In genomic region chr19:10288662-10289166, GRCh38 we compare ENCODE assay signal across 8 cellular contexts. TPM values are rescaled to one million over a fixed set of nuclear protein-coding genes. Genes with fewer than 3 reads are reported as not detected.
DNase-seq lines count a peak whose midpoint lies in the region; ATAC-seq and TF ChIP-seq lines count a peak whose summit lies in the region.

No MANE protein-coding gene starts in this region.

- H3K36me3 ChIP-seq in CD8-positive, alpha-beta memory T cell (ENCODE audit: insufficient read depth, low read length), result peaks cover 10% of the 10 kb centered on the region

- H3K4me1 Mint-ChIP-seq in CD8-positive, alpha-beta memory T cell, result peaks cover 65 to 76% (median 74%) of the 10 kb centered on the region in 3 donors
- peaks cover 46% of the 10 kb centered on the region for H3K4me1 Mint-ChIP-seq in chondrocyte (ENCODE audit: low read depth)
- H3K4me1 Mint-ChIP-seq in natural killer cell treated with Interleukin-12 subunit alpha and Interleukin-12 subunit beta and Interleukin-15 and Interleukin-18, amount 100 ng/mL, for 72 hours (ENCODE audit: low read depth in 2 of 2), result peaks cover 58 to 69% of the 10 kb centered on the region in 2 donors

- no peaks in the 10 kb centered on the region for H3K9me3 Mint-ChIP-seq in CD8-positive, alpha-beta memory T cell
- H3K9me3 Mint-ChIP-seq in chondrocyte (ENCODE audit: low read depth), result no peaks in the 10 kb centered on the region
- no peaks in the 10 kb centered on the region for H3K9me3 Mint-ChIP-seq in natural killer cell treated with Interleukin-12 subunit alpha and Interleukin-12 subunit beta and Interleukin-15 and Interleukin-18, amount 100 ng/mL, for 72 hours

- H3K27ac ChIP-seq in CD8-positive, alpha-beta memory T cell (ENCODE audit: low read depth, low read length), result peak overlapping the region; percentile 62

- H3K9me3 ChIP-seq in CD8-positive, alpha-beta memory T cell (ENCODE audit: low read length), result no peaks in the 10 kb centered on the region

- peak overlapping the region; percentile 76 to 88 (median 82) for H3K4me3 Mint-ChIP-seq in CD8-positive, alpha-beta memory T cell
- H3K4me3 Mint-ChIP-seq in chondrocyte (ENCODE audit: unreplicated experiment), result peak overlapping the region; percentile 83
- peak overlapping the region; percentile 87 for H3K4me3 Mint-ChIP-seq in natural killer cell treated with Interleukin-12 subunit alpha and Interleukin-12 subunit beta and Interleukin-15 and Interleukin-18, amount 100 ng/mL, for 72 hours

- peak; percentile 4 to 24 for ATAC-seq in natural killer cell treated with Interleukin-12 subunit alpha and Interleukin-12 subunit beta and Interleukin-15 and Interleukin-18, amount 100 ng/mL, for 72 hours
- ATAC-seq in HG03460 (IDR thresholded peaks at IDR 0.05; ENCODE audit: unreplicated experiment), result no peak
- no peak for ATAC-seq in GM19324 (IDR thresholded peaks at IDR 0.05; ENCODE audit: low FRiP score, unreplicated experiment)

- H3K4me1 ChIP-seq in CD8-positive, alpha-beta memory T cell (ENCODE audit: insufficient read depth, low read length), result peaks cover 74% of the 10 kb centered on the region

- H3K4me3 ChIP-seq in CD8-positive, alpha-beta memory T cell (ENCODE audit: low read length), result peak overlapping the region; percentile 42
- H3K4me3 ChIP-seq in HFF-Myc (replicated peaks; ENCODE audit: low read depth, low read length), result peak overlapping the region; percentile 49

- no peak for DNase-seq in CD8-positive, alpha-beta memory T cell
- DNase-seq in HFF-Myc (ENCODE audit: extremely low read depth, low read depth), result no peak
- no peak for DNase-seq in chondrocyte (ENCODE audit: low spot score)
- DNase-seq in natural killer cell treated with Interleukin-12 subunit alpha and Interleukin-12 subunit beta and Interleukin-15 and Interleukin-18, amount 100 ng/mL, for 72 hours (ENCODE audit: low spot score), result no peak
- no peak for DNase-seq in C1 segment of cervical spinal cord (lab: John Stamatoyannopoulos, UW)

- H3K27ac Mint-ChIP-seq in CD8-positive, alpha-beta memory T cell, result peak overlapping the region; percentile 10 to 87 (median 66)
- peak overlapping the region; percentile 57 for H3K27ac Mint-ChIP-seq in chondrocyte (ENCODE audit: unreplicated experiment)
- no peak overlapping the region for H3K27ac Mint-ChIP-seq in natural killer cell treated with Interleukin-12 subunit alpha and Interleukin-12 subunit beta and Interleukin-15 and Interleukin-18, amount 100 ng/mL, for 72 hours

- POLR2A ChIA-PET in CD8-positive, alpha-beta memory T cell (lab: Charles Lee), result interaction anchor here (0.8 to 7.6 kb wide), 5 partner anchors 15 to 92 kb away, joined by 3 to 47 read pairs (median 5); partner anchors contain the start of genes ICAM1, RAVER1 and TYK2

- peaks cover 48 to 56% of the 10 kb centered on the region in 2 donors for H3K27me3 Mint-ChIP-seq in CD8-positive, alpha-beta memory T cell
- peaks cover 42% of the 10 kb centered on the region for H3K27me3 Mint-ChIP-seq in chondrocyte (ENCODE audit: low read depth)
- peaks cover 15 to 17% of the 10 kb centered on the region in 2 donors for H3K27me3 Mint-ChIP-seq in natural killer cell treated with Interleukin-12 subunit alpha and Interleukin-12 subunit beta and Interleukin-15 and Interleukin-18, amount 100 ng/mL, for 72 hours

- no peak for TF ChIP-seq CTCF in HFF-Myc (IDR thresholded peaks at IDR 0.05; ENCODE audit: low read depth, low read length, missing control alignments)
- TF ChIP-seq CTCF in chondrocyte (IDR thresholded peaks at IDR 0.05), result no peak

- H3K36me3 Mint-ChIP-seq in CD8-positive, alpha-beta memory T cell, result peaks cover 12 to 29% (median 12%) of the 10 kb centered on the region in 3 donors
- H3K36me3 Mint-ChIP-seq in chondrocyte (ENCODE audit: low read depth), result peaks cover 8% of the 10 kb centered on the region
- H3K36me3 Mint-ChIP-seq in natural killer cell treated with Interleukin-12 subunit alpha and Interleukin-12 subunit beta and Interleukin-15 and Interleukin-18, amount 100 ng/mL, for 72 hours, result peaks cover 12% of the 10 kb centered on the region

- peaks cover 48% of the 10 kb centered on the region for H3K27me3 ChIP-seq in CD8-positive, alpha-beta memory T cell (ENCODE audit: insufficient read depth, low read length, poor library complexity, severe bottlenecking)

- CTCF ChIA-PET in CD8-positive, alpha-beta memory T cell (lab: Charles Lee), result interaction anchor here (0.8 to 8.0 kb wide), 8 partner anchors 8 to 137 kb away, joined by 3 to 71 read pairs (median 4); partner anchors contain the start of gene ICAM1

- TF ChIP-seq POLR2A in Raji (IDR thresholded peaks at IDR 0.05; ENCODE audit: insufficient read depth, low read depth, low read length), result peak; percentile 71

RNA-seq across cellular contexts. Expression of gene ICAM5, which starts 1.0 kb away (rescaled TPM):
- total RNA-seq in CD8-positive, alpha-beta memory T cell, result 1 to 10 TPM; 1.8 to 2.0 TPM
- polyA plus RNA-seq in CD8-positive, alpha-beta memory T cell, result not detected
- total RNA-seq in chondrocyte, result 2.2 to 9.3 TPM (median 8.9 TPM) in 3 replicates
- total RNA-seq in natural killer cell treated with Interleukin-12 subunit alpha and Interleukin-12 subunit beta and Interleukin-15 and Interleukin-18, amount 100 ng/mL, for 72 hours, result under 1 TPM; 0.78 to 0.83 TPM

RNA-seq across cellular contexts. Expression of gene ICAM4, which starts 2.0 kb away (rescaled TPM):
- total RNA-seq in CD8-positive, alpha-beta memory T cell, result under 1 TPM; 0.15 to 0.33 TPM
- polyA plus RNA-seq in CD8-positive, alpha-beta memory T cell, result 0.95 TPM
- 0.31 TPM in 1 of 3 replicates, not detected in the others for total RNA-seq in chondrocyte
- 1 to 10 TPM; 1.4 to 2.1 TPM for total RNA-seq in natural killer cell treated with Interleukin-12 subunit alpha and Interleukin-12 subunit beta and Interleukin-15 and Interleukin-18, amount 100 ng/mL, for 72 hours

RNA-seq across cellular contexts. Expression of gene ICAM1, which starts 17.8 kb away (rescaled TPM):
- 10 to 100 TPM; 65.8 to 66.8 TPM for total RNA-seq in CD8-positive, alpha-beta memory T cell
- polyA plus RNA-seq in CD8-positive, alpha-beta memory T cell, result 13.1 TPM
- total RNA-seq in chondrocyte, result 3.5 to 21.8 TPM (median 19.0 TPM) in 3 replicates
- 100 to 1,000 TPM; 106 to 264 TPM for total RNA-seq in natural killer cell treated with Interleukin-12 subunit alpha and Interleukin-12 subunit beta and Interleukin-15 and Interleukin-18, amount 100 ng/mL, for 72 hours

RNA-seq across cellular contexts. Expression of gene ZGLP1, which starts 20.9 kb away (rescaled TPM):
- total RNA-seq in CD8-positive, alpha-beta memory T cell, result 1 to 10 TPM; 5.6 to 7.3 TPM
- polyA plus RNA-seq in CD8-positive, alpha-beta memory T cell, result 0.56 TPM
- 3.4 to 6.2 TPM (median 4.3 TPM) in 3 replicates for total RNA-seq in chondrocyte
- total RNA-seq in natural killer cell treated with Interleukin-12 subunit alpha and Interleukin-12 subunit beta and Interleukin-15 and Interleukin-18, amount 100 ng/mL, for 72 hours, result 1 to 10 TPM; 2.5 to 7.3 TPM

RNA-seq across cellular contexts. Expression of gene FDX2, which starts 27.1 kb away (rescaled TPM):
- total RNA-seq in CD8-positive, alpha-beta memory T cell, result 10 to 100 TPM; 29.6 to 30.0 TPM
- 16.1 TPM for polyA plus RNA-seq in CD8-positive, alpha-beta memory T cell
- 21.0 to 22.3 TPM (median 21.2 TPM) in 3 replicates for total RNA-seq in chondrocyte
- total RNA-seq in natural killer cell treated with Interleukin-12 subunit alpha and Interleukin-12 subunit beta and Interleukin-15 and Interleukin-18, amount 100 ng/mL, for 72 hours, result 10 to 100 TPM; 11.4 to 26.4 TPM

Comparison
In these comparisons a context has a peak if more than half of its experiments do, and no peak if none do; other contexts are left out.
1. H3K27ac Mint-ChIP-seq: peak in CD8-positive, alpha-beta memory T cell (8 of 8) and chondrocyte (single experiment); none in natural killer cell treated with Interleukin-12 subunit alpha and Interleukin-12 subunit beta and Interleukin-15 and Interleukin-18, amount 100 ng/mL, for 72 hours (0 of 2).
2. ATAC-seq: peak in natural killer cell treated with Interleukin-12 subunit alpha and Interleukin-12 subunit beta and Interleukin-15 and Interleukin-18, amount 100 ng/mL, for 72 hours (2 of 2); none in HG03460 (single experiment) and GM19324 (single experiment).
3. Peak in every context shown above with its lines, with median percentiles within 50 percentile points of each other: H3K4me3 Mint-ChIP-seq.